8 cellular contexts compared by ENCODE assay signal in the genomic region with DNA sequence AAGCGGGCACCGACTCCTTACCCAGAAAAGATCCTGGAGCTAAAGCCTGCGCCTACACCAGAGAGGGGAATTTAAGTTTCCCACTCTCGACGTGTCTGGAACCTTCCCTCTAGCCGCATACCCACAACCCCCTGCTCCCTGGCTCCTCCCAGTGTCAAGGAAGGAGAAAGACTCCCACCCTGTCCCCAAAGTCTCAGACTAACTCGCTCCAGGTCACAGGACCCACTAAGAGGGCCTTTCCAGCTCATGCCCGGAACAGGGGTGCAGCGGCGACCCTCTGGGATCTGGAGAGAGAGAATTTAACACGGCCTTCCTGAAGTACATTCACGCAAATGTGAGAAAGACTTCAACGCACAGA. TPM values are rescaled to one million over a fixed set of nuclear protein-coding genes. Genes with fewer than 3 reads are reported as not detected.
DNase-seq lines count a peak whose midpoint lies in the region; ATAC-seq and TF ChIP-seq lines count a peak whose summit lies in the region.

No MANE protein-coding gene starts in this region.

- no peaks in the 10 kb centered on the region for H3K36me3 ChIP-seq in CD4-positive, CD25-positive, alpha-beta regulatory T cell (ENCODE audit: control insufficient read depth, insufficient read depth, low read length)
- no peaks in the 10 kb centered on the region for H3K36me3 ChIP-seq in MM.1S (replicated peaks; ENCODE audit: insufficient read depth, low read length)
- H3K36me3 ChIP-seq in endodermal cell (ENCODE audit: control insufficient read depth, insufficient read depth, low read length): no peaks in the 10 kb centered on the region

- no peak overlapping the region for H3K27ac ChIP-seq in CD4-positive, CD25-positive, alpha-beta regulatory T cell (ENCODE audit: insufficient read depth, low read length, poor library complexity, severe bottlenecking)
- H3K27ac ChIP-seq in MM.1S (ENCODE audit: low read length) (no peak overlapping the region), endodermal cell (ENCODE audit: low read depth, low read length) (no peak overlapping the region)

- H3K4me1 Mint-ChIP-seq in CD4-positive, CD25-positive, alpha-beta regulatory T cell: peaks cover 13 to 63% (median 24%) of the 10 kb centered on the region in 4 donors
- H3K4me1 Mint-ChIP-seq in endodermal cell (peaks cover 45% of the 10 kb centered on the region), nephron (peaks cover 26% of the 10 kb centered on the region)

- peak overlapping the region; percentile 66 for H3K4me3 ChIP-seq in CD4-positive, CD25-positive, alpha-beta regulatory T cell (ENCODE audit: low read depth, low read length)
- H3K4me3 ChIP-seq in MM.1S (ENCODE audit: low read length) (no peak overlapping the region), endodermal cell (ENCODE audit: low read length) (peak overlapping the region; percentile 81)

- no peaks in the 10 kb centered on the region for H3F3A ChIP-seq in MM.1S (ENCODE audit: insufficient read depth, low read length)

- peak overlapping the region in 1 of 3 donors; percentile 53 for H3K27ac Mint-ChIP-seq in CD4-positive, CD25-positive, alpha-beta regulatory T cell
- H3K27ac Mint-ChIP-seq in endodermal cell: peak overlapping the region; percentile 92
- H3K27ac Mint-ChIP-seq in nephron: no peak overlapping the region

- no peaks in the 10 kb centered on the region for H3K36me3 Mint-ChIP-seq in CD4-positive, CD25-positive, alpha-beta regulatory T cell
- H3K36me3 Mint-ChIP-seq in endodermal cell (ENCODE audit: low read depth) (no peaks in the 10 kb centered on the region), nephron (ENCODE audit: low read depth) (no peaks in the 10 kb centered on the region)

- WGBS in endodermal cell (ENCODE audit: insufficient coverage in 1 of 2, insufficient read length in 1 of 2), 2 experiments: 0 to 4% methylated on average over 2 to 13 of the region's 13 CpGs

- H4K20me1 ChIP-seq in MM.1S (ENCODE audit: insufficient read depth, low read length): no peaks in the 10 kb centered on the region

- peaks cover 64% of the 10 kb centered on the region for H3K4me1 ChIP-seq in CD4-positive, CD25-positive, alpha-beta regulatory T cell (ENCODE audit: control insufficient read depth, insufficient read depth, low read length, poor library complexity, severe bottlenecking)
- H3K4me1 ChIP-seq in MM.1S (ENCODE audit: low read length): no peaks in the 10 kb centered on the region
- H3K4me1 ChIP-seq in endodermal cell (ENCODE audit: control insufficient read depth, insufficient read depth, low read length): no peaks in the 10 kb centered on the region

- no peak for TF ChIP-seq CTCF in MM.1S (IDR thresholded peaks at IDR 0.05; ENCODE audit: low read length)
- TF ChIP-seq CTCF in endodermal cell (conservative IDR thresholded peaks at IDR 0.05): no peak
- no peak for TF ChIP-seq CTCF in nephron (IDR thresholded peaks at IDR 0.05; ENCODE audit: unreplicated experiment in 3 of 3)

- H3K27me3 ChIP-seq in CD4-positive, CD25-positive, alpha-beta regulatory T cell (ENCODE audit: control insufficient read depth, insufficient read depth, low read length): peaks cover 43% of the 10 kb centered on the region
- H3K27me3 ChIP-seq in MM.1S (replicated peaks; ENCODE audit: insufficient read depth, low read length) (peaks cover 84% of the 10 kb centered on the region), endodermal cell (ENCODE audit: control insufficient read depth, insufficient read depth, low read length, poor library complexity, severe bottlenecking) (peaks cover 100% of the 10 kb centered on the region)

- H3K4me2 ChIP-seq in MM.1S (ENCODE audit: low read depth, low read length): peak overlapping the region; percentile 28; the same call in 1 of the 2 replicates

- intact Hi-C loops in posterior vena cava (cut with DNase I): no loop called here

- H3K9me3 Mint-ChIP-seq in CD4-positive, CD25-positive, alpha-beta regulatory T cell: peaks cover 0 to 10% (median 0%) of the 10 kb centered on the region in 7 donors
- H3K9me3 Mint-ChIP-seq in endodermal cell (no peaks in the 10 kb centered on the region), nephron (no peaks in the 10 kb centered on the region)

- H3K9me2 ChIP-seq in MM.1S (replicated peaks; ENCODE audit: insufficient read depth, low read length): no peaks in the 10 kb centered on the region

- H3K27me3 Mint-ChIP-seq in CD4-positive, CD25-positive, alpha-beta regulatory T cell: peaks cover 85% of the 10 kb centered on the region
- H3K27me3 Mint-ChIP-seq in endodermal cell (ENCODE audit: insufficient read depth) (peaks cover 57% of the 10 kb centered on the region), nephron (ENCODE audit: low read depth) (peaks cover 100% of the 10 kb centered on the region)

- H3K4me3 Mint-ChIP-seq in CD4-positive, CD25-positive, alpha-beta regulatory T cell: peak overlapping the region; percentile 76 to 90 (median 78)
- H3K4me3 Mint-ChIP-seq in endodermal cell: peak overlapping the region; percentile 80
- peak overlapping the region; percentile 70 to 79 (median 72) for H3K4me3 Mint-ChIP-seq in nephron

- H3K9ac ChIP-seq in MM.1S (ENCODE audit: low read length) (no peak overlapping the region), endodermal cell (ENCODE audit: extremely low read depth, low read length, poor library complexity, severe bottlenecking) (no peak overlapping the region)

- no peak overlapping the region for H2AFZ ChIP-seq in MM.1S (ENCODE audit: low read length)

- H3K9me3 ChIP-seq in CD4-positive, CD25-positive, alpha-beta regulatory T cell (ENCODE audit: control insufficient read depth in 2 of 2, low read length in 2 of 2): no peaks in the 10 kb centered on the region
- H3K9me3 ChIP-seq in MM.1S (replicated peaks; ENCODE audit: insufficient read depth, low read length) (no peaks in the 10 kb centered on the region), endodermal cell (ENCODE audit: control insufficient read depth, low read length) (no peaks in the 10 kb centered on the region)

- DNase-seq in CD4-positive, CD25-positive, alpha-beta regulatory T cell: peak in 1 of 3 donors; percentile 20
- DNase-seq in MM.1S (no peak), endodermal cell (peak; percentile 85), posterior vena cava (ENCODE audit: low spot score) (no peak), NCI-H1694 treated with DMSO at 0.1 percent for 48 hours (lab: John Stamatoyannopoulos, UW) (no peak)

- H3K79me2 ChIP-seq in MM.1S (ENCODE audit: low read length): no peaks in the 10 kb centered on the region

- no peak for ATAC-seq in CD4-positive, CD25-positive, alpha-beta regulatory T cell (ENCODE audit: low read depth in 2 of 2)
- no peak for ATAC-seq in GM18907 (IDR thresholded peaks at IDR 0.05; ENCODE audit: unreplicated experiment)
- ATAC-seq in GM18870 (IDR thresholded peaks at IDR 0.05; ENCODE audit: unreplicated experiment): no peak

RNA-seq across cellular contexts. Expression of a gene that starts 3.9 kb away (rescaled TPM):
- not detected for total RNA-seq in CD4-positive, CD25-positive, alpha-beta regulatory T cell
- polyA plus RNA-seq in CD4-positive, CD25-positive, alpha-beta regulatory T cell: under 1 TPM in 1 of 4 donors, not detected in 3; 0.30 TPM
- total RNA-seq in endodermal cell: 1 to 10 TPM in 1 of 2 donors, not detected in 1; 2.0 TPM
- not detected for polyA plus RNA-seq in endodermal cell (2013, experiment 1 of 2)
- not detected for polyA plus RNA-seq in endodermal cell (2013, experiment 2 of 2)
- total RNA-seq in posterior vena cava: not detected

RNA-seq across cellular contexts. Expression of a gene that starts 23.7 kb away (rescaled TPM):
- total RNA-seq in CD4-positive, CD25-positive, alpha-beta regulatory T cell: 32.8 TPM
- 10 to 100 TPM; 16.8 to 23.9 (median 18.9) TPM for polyA plus RNA-seq in CD4-positive, CD25-positive, alpha-beta regulatory T cell
- total RNA-seq in endodermal cell (10 to 100 TPM; 50.3 to 50.8 TPM), posterior vena cava (10 to 100 TPM; 23.2 to 26.1 TPM)
- polyA plus RNA-seq in endodermal cell (2013, experiment 1 of 2): 13.4 TPM
- 14.1 TPM for polyA plus RNA-seq in endodermal cell (2013, experiment 2 of 2)
